8 cellular contexts compared by ENCODE assay signal in genomic region chr9:68704804-68705635, GRCh38. TPM values are rescaled to one million over a fixed set of nuclear protein-coding genes. Genes with fewer than 3 reads are reported as not detected.
DNase-seq lines count a peak whose midpoint lies in the region; ATAC-seq and TF ChIP-seq lines count a peak whose summit lies in the region.

PIP5K1B (plus strand) TSS chr9:68705240; CDS start chr9:68822615, 117,375 bp downstream.

- H3K27me3 Mint-ChIP-seq in immature natural killer cell (ENCODE audit: low read depth in 3 of 3): peaks cover 7 to 31% (median 23%) of the 10 kb centered on the region in 3 donors

- H3K36me3 Mint-ChIP-seq in immature natural killer cell: no peaks in the 10 kb centered on the region

- H3K27me3 ChIP-seq in HUES64 (ENCODE audit: insufficient read depth, low read length) (peaks cover 61% of the 10 kb centered on the region), brain microvascular endothelial cell (replicated peaks) (peaks cover 46% of the 10 kb centered on the region)

- H3K9ac ChIP-seq in HUES64 (ENCODE audit: low read depth, low read length): peak within 1 kb of the TSS; percentile 69

- no peak within 1 kb of the TSS; the same call in 1 of the 2 replicates for H3K27ac ChIP-seq in HUES64 (ENCODE audit: low read depth, low read length)
- H3K27ac ChIP-seq in brain microvascular endothelial cell: no peak within 1 kb of the TSS

- H3K4me3 ChIP-seq in HUES64 (ENCODE audit: low read length): peak within 1 kb of the TSS; percentile 74
- H3K4me3 ChIP-seq in brain microvascular endothelial cell (ENCODE audit: low read depth, low read length): peak within 1 kb of the TSS; percentile 42
- H3K4me3 ChIP-seq in skeletal muscle cell (ENCODE audit: low read depth, low read length): peak within 1 kb of the TSS; percentile 50

- H3K4me1 Mint-ChIP-seq in immature natural killer cell: peaks cover 15 to 17% of the 10 kb centered on the region in 2 donors

- H3K36me3 ChIP-seq in HUES64 (ENCODE audit: insufficient read depth, low read length) (no peaks in the 10 kb centered on the region), brain microvascular endothelial cell (replicated peaks) (no peaks in the 10 kb centered on the region)

- whole genome bisulfite sequencing in HUES64: under 1% methylated on average over 93 of the region's 99 CpGs

- no peaks in the 10 kb centered on the region for H3K9me3 ChIP-seq in HUES64 (ENCODE audit: insufficient read depth, low read depth, low read length)

- peak within 1 kb of the TSS; percentile 45 to 79 (median 60) for H3K4me3 Mint-ChIP-seq in immature natural killer cell

- peaks cover 21% of the 10 kb centered on the region for H3K4me1 ChIP-seq in HUES64 (ENCODE audit: insufficient read depth, low read length)

- no peak for TF ChIP-seq CTCF in brain microvascular endothelial cell (IDR thresholded peaks at IDR 0.05; ENCODE audit: low read depth, low read length, missing control alignments)

- in situ Hi-C loops in brain microvascular endothelial cell (cut with HindIII; ENCODE audit: low pct_ligation_motif_present, low sequenced_read_pairs): no loop called here

- peak; percentile 71 for ATAC-seq in GM21447 (IDR thresholded peaks at IDR 0.05; ENCODE audit: unreplicated experiment)

- H3K27ac Mint-ChIP-seq in immature natural killer cell: no peak within 1 kb of the TSS

- no peaks in the 10 kb centered on the region for H3K9me3 Mint-ChIP-seq in immature natural killer cell

- DNase-seq in GF-D8 (lab: John Stamatoyannopoulos, UW) (peak; percentile 26), RPMI8226 (peak; percentile 84), brain microvascular endothelial cell (peak; percentile 27), immature natural killer cell (peak in 2 of 3 donors; percentile 6), skeletal muscle cell (ENCODE audit: low read depth) (peak; percentile 4), T-helper 9 cell (no peak)

RNA-seq across cellular contexts. Expression of gene PIP5K1B, which starts in this region (rescaled TPM):
- polyA plus RNA-seq in HUES64 (2013, experiment 1 of 2): 4.4 TPM
- polyA plus RNA-seq in HUES64 (2013, experiment 2 of 2): 6.0 TPM
- polyA plus RNA-seq in immature natural killer cell: not detected

Comparison
In these comparisons a context has a peak if more than half of its experiments do, and no peak if none do; other contexts are left out.
1. Peak in DNase-seq in immature natural killer cell; RNA of the gene not detected or under 1 TPM.